7 cellular contexts compared by ENCODE assay signal in the genomic region with DNA sequence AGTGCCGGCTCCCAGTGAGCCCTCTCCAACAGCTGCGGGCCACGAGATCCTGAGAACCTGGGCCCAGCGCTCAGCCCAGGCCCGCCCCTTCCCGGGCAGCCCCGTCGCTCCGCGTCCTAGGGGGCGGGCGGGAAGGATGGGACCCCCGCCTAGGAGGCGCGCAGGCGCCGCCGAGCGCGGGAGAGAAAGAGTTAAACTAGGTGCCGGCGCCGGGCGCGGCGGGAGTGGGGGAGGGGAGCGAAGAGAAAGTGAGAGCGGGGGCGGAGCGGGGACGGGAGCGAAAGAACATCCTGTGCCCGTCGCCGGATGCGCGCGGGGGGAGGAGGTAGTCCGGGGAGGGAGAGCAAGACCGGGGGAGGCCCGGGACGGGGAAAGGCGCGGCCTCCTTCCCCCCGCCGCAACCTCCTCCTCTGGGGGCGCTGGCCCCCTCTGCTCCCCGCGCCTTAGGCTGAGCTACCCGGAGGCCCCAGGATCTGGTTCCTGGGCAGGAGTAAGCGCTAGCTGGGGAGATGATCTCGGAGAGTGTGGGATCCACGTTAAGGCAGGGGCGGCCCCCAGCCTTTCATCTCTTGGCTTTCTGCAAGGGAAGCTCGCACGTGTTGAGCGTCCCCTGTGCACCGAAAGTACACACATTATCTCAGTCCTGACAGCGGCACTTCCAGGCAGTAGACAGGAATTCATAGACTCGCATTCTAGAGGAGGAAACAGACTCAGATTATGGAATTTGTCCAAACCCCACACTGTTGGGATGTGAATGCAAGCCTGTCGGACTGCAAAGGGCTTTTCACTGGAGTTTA. TPM values are rescaled to one million over a fixed set of nuclear protein-coding genes. Genes with fewer than 3 reads are reported as not detected.
A peak's percentile ranks its signal among the peaks of the same experiment; 100 is the strongest.
DNase-seq lines count a peak whose midpoint lies in the region; ATAC-seq, FAIRE-seq and TF ChIP-seq lines count a peak whose summit lies in the region.

No MANE protein-coding gene starts in this region.

- TF ChIP-seq CTCF in brain (conservative IDR thresholded peaks at IDR 0.05) = peak in 1 of 2 experiments; percentile 17

- H3K36me3 Mint-ChIP-seq in brain = no peaks in the 10 kb centered on the region

- no peaks in the 10 kb centered on the region for H3K9me3 ChIP-seq in iPS-15b (ENCODE audit: control insufficient read depth, insufficient read depth, low read length)

- H3K4me3 Mint-ChIP-seq in brain = peak overlapping the region; percentile 90 to 95 (median 92)

- peak overlapping the region; percentile 63 for H3K9ac ChIP-seq in iPS-15b (ENCODE audit: low read depth, low read length)

- peak; percentile 30; the same call in 1 of the 2 replicates for TF ChIP-seq POLR2A in GM12892 (IDR thresholded peaks at IDR 0.05; ENCODE audit: low read depth, low read length)

- H3K4me1 ChIP-seq in iPS-15b (ENCODE audit: control insufficient read depth, insufficient read depth, low read length) = peaks cover 18% of the 10 kb centered on the region

- FAIRE-seq in GM12892 (lab: Jason Lieb, UNC) = peak; percentile 81

- ATAC-seq in HG02623 (IDR thresholded peaks at IDR 0.05; ENCODE audit: unreplicated experiment) = peak; percentile 38

- peaks cover 7% of the 10 kb centered on the region for H3K27me3 Mint-ChIP-seq in brain

- peak overlapping the region; percentile 78 for H3K4me3 ChIP-seq in iPS-15b (ENCODE audit: low read depth, low read length)
- peak overlapping the region; percentile 51 for H3K4me3 ChIP-seq in skeletal muscle cell (ENCODE audit: low read depth, low read length)

- no peaks in the 10 kb centered on the region for H3K9me3 Mint-ChIP-seq in brain

- no peaks in the 10 kb centered on the region for H3K36me3 ChIP-seq in iPS-15b (ENCODE audit: control insufficient read depth, insufficient read depth, low read length)

- peaks cover 61% of the 10 kb centered on the region for H3K4me1 Mint-ChIP-seq in brain

- peak; percentile 94 for DNase-seq in GM12892 (ENCODE audit: insufficient read length)
- DNase-seq in NCI-H1436 treated with DMSO at 0.1 percent for 48 hours (lab: John Stamatoyannopoulos, UW) = peak; percentile 24
- DNase-seq in UCSD-AML1 (lab: John Stamatoyannopoulos, UW; ENCODE audit: unreplicated experiment) = peak; percentile 90
- DNase-seq in skeletal muscle cell (ENCODE audit: low read depth) = peak; percentile 98

- H3K27me3 ChIP-seq in iPS-15b (ENCODE audit: control insufficient read depth, insufficient read depth, low read length) = peaks cover 9% of the 10 kb centered on the region

- H3K27ac Mint-ChIP-seq in brain = peak overlapping the region; percentile 88 to 98 (median 97)

RNA-seq across cellular contexts. Expression of a gene that starts 4.9 kb away (rescaled TPM):
- 0.30 TPM for polyA plus RNA-seq in GM12892 (2012; ENCODE audit: missing spikeins)
- polyA plus RNA-seq in brain (ENCODE audit: insufficient read depth, low read depth, low replicate concordance) = 0.68 TPM

RNA-seq across cellular contexts. Expression of a gene that starts 43.2 kb away (rescaled TPM):
- polyA plus RNA-seq in GM12892 (2012; ENCODE audit: missing spikeins) = 34.9 TPM
- polyA plus RNA-seq in brain (ENCODE audit: insufficient read depth, low read depth, low replicate concordance) = 20.2 TPM

RNA-seq across cellular contexts. Expression of a gene that starts 44.5 kb away (rescaled TPM):
- polyA plus RNA-seq in GM12892 (2012; ENCODE audit: missing spikeins) = not detected
- polyA plus RNA-seq in brain (ENCODE audit: insufficient read depth, low read depth, low replicate concordance) = 2.3 TPM

RNA-seq across cellular contexts. Expression of a gene that starts 48.9 kb away (rescaled TPM):
- polyA plus RNA-seq in GM12892 (2012; ENCODE audit: missing spikeins) = not detected
- not detected for polyA plus RNA-seq in brain (ENCODE audit: insufficient read depth, low read depth, low replicate concordance)

Comparison
In these comparisons a context has a peak if more than half of its experiments do, and no peak if none do; other contexts are left out.
1. Peak in every context shown above with its lines: DNase-seq, ATAC-seq and H3K4me3 ChIP-seq.
2. DNase-seq: peak in every context shown above with its lines; median percentile 98 in skeletal muscle cell; 94 in GM12892; 90 in UCSD-AML1; 24 in NCI-H1436 treated with DMSO at 0.1 percent for 48 hours.